In the genomic region with DNA sequence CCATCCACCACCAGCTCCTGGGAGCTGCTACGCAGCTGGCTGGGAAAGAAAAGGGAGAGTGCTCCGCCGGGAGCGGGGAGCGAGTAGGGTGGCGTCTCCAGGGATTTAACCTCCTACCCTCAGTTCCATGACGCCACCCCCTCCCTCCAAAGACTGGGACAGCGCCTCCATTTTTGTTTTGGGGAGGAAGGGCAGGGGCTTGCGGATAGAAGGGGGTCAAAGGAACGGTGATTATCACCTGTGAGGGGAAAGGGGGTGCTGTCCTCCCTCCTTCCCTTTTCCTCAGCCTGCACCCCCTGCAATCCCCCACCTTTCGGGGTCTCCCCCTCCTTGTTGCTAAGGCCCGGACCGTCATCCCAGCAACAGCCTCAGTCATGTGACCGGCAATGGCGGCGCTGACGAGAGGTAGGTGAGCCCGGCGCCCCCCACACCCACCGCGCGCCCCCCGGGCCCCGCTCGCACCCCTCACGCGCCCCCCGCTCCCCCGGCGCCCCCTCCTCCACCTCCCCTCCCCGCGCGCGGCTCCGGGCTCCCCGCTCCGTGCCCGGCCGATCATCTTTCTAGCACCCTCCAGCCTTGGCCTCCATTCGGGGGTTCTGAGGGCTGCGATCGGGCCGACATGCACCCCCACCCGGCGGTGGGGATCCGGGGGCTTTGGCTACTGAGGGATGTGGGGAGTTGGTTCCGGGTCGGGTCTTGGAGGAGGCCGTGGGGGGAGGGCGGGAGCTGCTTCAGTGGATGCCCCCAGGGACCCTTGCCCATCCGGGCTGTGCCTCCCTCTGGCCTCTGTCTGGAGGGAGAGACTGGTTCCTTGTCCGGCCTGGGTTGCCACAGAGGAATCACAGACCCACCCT, we compare ENCODE assay signal across 8 cellular contexts. TPM values are rescaled to one million over a fixed set of nuclear protein-coding genes. Genes with fewer than 3 reads are reported as not detected.
DNase-seq lines count a peak whose midpoint lies in the region; ATAC-seq and TF ChIP-seq lines count a peak whose summit lies in the region.

TSS of gene DTX3 (plus strand) at position 371 of the 854 bp plus-strand sequence. CDS start 1,694 bp downstream, outside the sequence.

- H3K9me3 ChIP-seq in spleen, result no peaks in the 10 kb centered on the region

- ATAC-seq in HG02852 (IDR thresholded peaks at IDR 0.05; ENCODE audit: unreplicated experiment) (peak; percentile 79), GM21619 (IDR thresholded peaks at IDR 0.05; ENCODE audit: unreplicated experiment) (no peak)

- no peak for TF ChIP-seq POLR2A in spleen (IDR thresholded peaks at IDR 0.05)

- H3K4me3 ChIP-seq in spleen, result peak within 1 kb of the TSS; percentile 44 to 81 (median 50)

- in situ Hi-C loops in SK-MEL-5 (cut with HindIII; ENCODE audit: low pct_unique_long_range_greater_than_20kb, low sequenced_read_pairs), result no loop called here

- H3K4me1 ChIP-seq in spleen, result peaks cover 3 to 36% (median 25%) of the 10 kb centered on the region in 6 donors

- peak within 1 kb of the TSS; percentile 57 to 89 (median 82) for H3K27ac ChIP-seq in spleen

- H3K36me3 ChIP-seq in spleen, result peaks cover 0 to 48% (median 20%) of the 10 kb centered on the region in 6 donors

- DNase-seq in EL (peak; percentile 32), SK-MEL-5 (ENCODE audit: low read depth, low spot score) (peak; percentile 19), cerebellar cortex (ENCODE audit: low spot score) (peak; percentile 63), kidney tubule cell (ENCODE audit: low spot score) (peak; percentile 22), spleen (peak; percentile 86), LoVo (ENCODE audit: low spot score) (no peak)

- 2 to 6% (median 5%) methylated on average over 25 to 51 of the region's 52 CpGs for WGBS in spleen, 5 donors

- TF ChIP-seq CTCF in spleen (IDR thresholded peaks at IDR 0.05 in 8 of 11, conservative IDR thresholded peaks at IDR 0.05 in 3 of 11), result no peak

- intact Hi-C loops in spleen (cut with DNase I; ENCODE audit: low total_unique reads), result no loop called here

- H3K27me3 ChIP-seq in spleen (replicated peaks in 1 of 7), result peaks cover 0 to 38% (median 8%) of the 10 kb centered on the region in 7 donors

RNA-seq across cellular contexts. Expression of gene DTX3, which starts in this region (rescaled TPM):
- 13.6 and 14.1 TPM in 2 replicates for total RNA-seq in SK-MEL-5 (2014; rRNA removed; shearing (Covaris generic))
- polyA plus RNA-seq in SK-MEL-5 (2015; cell fraction: cytosol; rRNA removed), result 13.9 and 19.5 TPM in 2 replicates
- 95.1 and 95.3 TPM in 2 replicates for polyA plus RNA-seq in SK-MEL-5 (2015; cell fraction: nucleus; rRNA removed)
- total RNA-seq in spleen, result 10 to 100 TPM; 15.3 to 30.7 (median 21.0) TPM
- 10 to 100 TPM; 13.7 to 24.3 (median 22.2) TPM for polyA plus RNA-seq in spleen
